22 cellular contexts compared by ENCODE assay signal in the genomic region with DNA sequence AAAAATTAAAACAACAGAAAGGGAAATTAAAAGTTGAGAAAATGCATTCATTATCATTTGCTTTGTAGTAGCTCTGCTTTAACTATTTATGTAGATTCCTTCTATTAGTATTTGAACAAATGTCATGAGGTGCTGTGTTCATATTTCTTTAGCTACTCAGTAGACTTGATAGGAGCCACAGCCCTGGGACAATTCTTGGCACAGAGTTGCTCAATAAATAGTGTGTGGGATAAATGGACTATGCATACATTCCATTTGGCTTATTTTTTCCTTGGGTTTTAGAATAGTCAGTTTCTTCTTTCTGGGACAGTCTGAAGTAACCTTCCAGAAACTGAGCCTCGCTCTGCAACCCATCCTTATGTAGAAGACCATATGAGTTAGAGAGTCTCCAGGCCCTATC. TPM values are rescaled to one million over a fixed set of nuclear protein-coding genes. Genes with fewer than 3 reads are reported as not detected.
DNase-seq lines count a peak whose midpoint lies in the region; ATAC-seq lines count a peak whose summit lies in the region.
"Had no signal": no experiment of that assay in that cellular context is flagged by ENCODE, and none has a peak within 500 bp of the region (broad histone marks: within the 10 kb centered on the region; RNA-seq: fewer than 3 reads in every experiment).

No MANE protein-coding gene starts in this region.

- H3K27me3 ChIP-seq in adipocyte (replicated peaks; ENCODE audit: control insufficient read depth, insufficient read depth, low read length): no peaks in the 10 kb centered on the region
- H3K27me3 ChIP-seq: foreskin keratinocyte had no signal

- H3K9ac ChIP-seq in adipocyte (ENCODE audit: low read length): peak overlapping the region; percentile 75

- peaks cover 41% of the 10 kb centered on the region for H3K4me1 ChIP-seq in adipocyte (ENCODE audit: control insufficient read depth, insufficient read depth, low read length)
- H3K4me1 ChIP-seq: foreskin keratinocyte had no signal

- H3K36me3 ChIP-seq in adipocyte (ENCODE audit: control insufficient read depth, insufficient read depth, low read length, severe bottlenecking): peaks cover 37% of the 10 kb centered on the region
- H3K36me3 ChIP-seq: prostate gland had no signal

- no peaks in the 10 kb centered on the region for H3K9me3 ChIP-seq in adipocyte (ENCODE audit: control insufficient read depth, low read length)
- H3K9me3 ChIP-seq: prostate gland had no signal

- DNase-seq in GM04504 (ENCODE audit: low read depth) (peak; percentile 38), adipocyte (ENCODE audit: low read depth) (peak; percentile 88), fibroblast of peridontal ligament (ENCODE audit: extremely low read depth) (peak; percentile 75), stromal cell of bone marrow (ENCODE audit: low read depth) (peak; percentile 69), hypothalamus (lab: John Stamatoyannopoulos, UW) (no peak), mesenteric fat pad (ENCODE audit: low spot score) (no peak)
- DNase-seq: activated B cell treated with CpG ODN at 0.5 μM for 24 hours; activated naive CD8-positive, alpha-beta T cell treated with anti-CD3 and anti-CD28 coated beads, Interleukin-2, amount 10 ng/mL, durations not matched to agents 7 days and 5 days; activated T-cell treated with anti-CD3 and anti-CD28 coated beads, Interleukin-2, amount 50 U/mL, for 72 hours; effector memory CD4-positive, alpha-beta T cell; foreskin keratinocyte; left cardiac atrium; midbrain; NCI-H2081; NCI-H510A treated with DMSO at 0.1 percent for 48 hours had no signal

- no peak for ATAC-seq in HG03095 (IDR thresholded peaks at IDR 0.05; ENCODE audit: unreplicated experiment)
- ATAC-seq in HG02678 (IDR thresholded peaks at IDR 0.05; ENCODE audit: unreplicated experiment): no peak
- ATAC-seq: activated T-cell treated with anti-CD3 and anti-CD28 coated beads, Interleukin-2, amount 50 U/mL, for 72 hours; foreskin keratinocyte; GM23338; K562 had no signal

- H3K4me3 ChIP-seq in adipocyte (ENCODE audit: low read length): peak overlapping the region; percentile 40
- H3K4me3 ChIP-seq: GM23338, K562, prostate gland had no signal

RNA-seq across cellular contexts. Expression of a gene that starts 13.4 kb away (rescaled TPM):
- total RNA-seq in mesenteric fat pad: 28.3 TPM

RNA-seq across cellular contexts. Expression of a gene that starts 27.3 kb away (rescaled TPM):
- total RNA-seq in mesenteric fat pad: 0.74 TPM
- total RNA-seq: activated B cell treated with CpG ODN at 0.5 μM for 24 hours had no signal

RNA-seq across cellular contexts. Expression of a gene that starts 35.7 kb away (rescaled TPM):
- total RNA-seq in mesenteric fat pad: 1.6 TPM
- total RNA-seq: activated B cell treated with CpG ODN at 0.5 μM for 24 hours; activated naive CD8-positive, alpha-beta T cell treated with anti-CD3 and anti-CD28 coated beads, Interleukin-2, amount 10 ng/mL, durations not matched to agents 7 days and 5 days; activated T-cell treated with anti-CD3 and anti-CD28 coated beads, Interleukin-2, amount 50 U/mL, for 72 hours; foreskin keratinocyte; GM23338; K562; neural crest cell; T-helper 2 cell treated with Interferon-gamma antibody and Interleukin-4, amounts not matched to agents 100 ng/mL and 5 ng/mL, for 36 hours had no signal

Comparison
In these comparisons a context has a peak if more than half of its experiments do, and no peak if none do; other contexts are left out.
1. DNase-seq: peak in GM04504 (single experiment), adipocyte (single experiment), fibroblast of peridontal ligament (single experiment) and stromal cell of bone marrow (single experiment); none in hypothalamus (0 of 51) and mesenteric fat pad (single experiment).